In genomic region chr2:79082987-79083386, GRCh38 we compare ENCODE assay signal across 30 cellular contexts. TPM values are rescaled to one million over a fixed set of nuclear protein-coding genes. Genes with fewer than 3 reads are reported as not detected.
"Had no signal": no experiment of that assay in that cellular context is flagged by ENCODE, and none has a peak within 500 bp of the region (broad histone marks: within the 10 kb centered on the region; RNA-seq: fewer than 3 reads in every experiment).

No MANE protein-coding gene starts in this region.

- DNase-seq: activated CD4-positive, alpha-beta T cell treated with anti-CD3 and anti-CD28 coated beads, Interleukin-2, amount 10 ng/mL, durations not matched to agents 24 days and 14 days; activated CD4-positive, alpha-beta T cell treated with anti-CD3 and anti-CD28 coated beads, Interleukin-2, amount 50 U/mL, for 4 hours; activated CD8-positive, alpha-beta T cell treated with anti-CD3 and anti-CD28 coated beads for 36 hours; activated effector memory CD4-positive, alpha-beta T cell treated with anti-CD3 and anti-CD28 coated beads, Interleukin-2, amount 50 U/mL, for 16 hours; activated naive CD4-positive, alpha-beta T cell; activated naive CD4-positive, alpha-beta T cell treated with anti-CD3 and anti-CD28 coated beads, Interleukin-2, amount 50 U/mL, for 16 hours; activated naive CD8-positive, alpha-beta T cell treated with anti-CD3 and anti-CD28 coated beads for 36 hours; activated T-cell treated with anti-CD3 and anti-CD28 coated beads, Interleukin-2, amount 50 U/mL, for 1 hour; activated T-cell treated with anti-CD3 and anti-CD28 coated beads, Interleukin-2, amount 50 U/mL, for 72 hours; amniotic stem cell; NCI-H1092 treated with DMSO at 0.1 percent for 48 hours; NCI-H1436; NCI-H1694; NCI-H1930; NCI-H2081 treated with DMSO at 0.1 percent for 48 hours; NCI-H2171; NCI-H446 treated with DMSO at 0.1 percent for 48 hours; NCI-H526 treated with DMSO at 0.1 percent for 48 hours; NCI-H774; SHP77; SJCRH30; SK-N-SH had no signal

- ATAC-seq: activated CD8-positive, alpha-beta T cell treated with anti-CD3 and anti-CD28 coated beads for 36 hours; activated T-cell treated with anti-CD3 and anti-CD28 coated beads, Interleukin-2, amount 50 U/mL, for 72 hours; activated T-helper 17 cell treated with anti-CD3 and anti-CD28 coated beads, Interleukin-2, amount 50 U/mL, for 72 hours; K562; Panc1 had no signal

- H3K4me3 ChIP-seq: cardiac muscle cell, K562, SJCRH30 had no signal

- H3K4me2 ChIP-seq: SK-N-SH had no signal

- H3K9me3 ChIP-seq: SJCRH30, SK-N-SH had no signal

- H3K4me1 ChIP-seq: SJCRH30 had no signal

- H3K27me3 ChIP-seq: cardiac muscle cell, SJCRH30 had no signal

- H3K36me3 ChIP-seq: cardiac muscle cell, SJCRH30 had no signal

- H3K9ac ChIP-seq: SK-N-SH had no signal

- H3K27ac ChIP-seq: SJCRH30 had no signal

RNA-seq across cellular contexts. Expression of gene REG1B, which starts 4.8 kb away (rescaled TPM):
- total RNA-seq: activated CD4-positive, alpha-beta T cell treated with anti-CD3 and anti-CD28 coated beads, Interleukin-2, amount 10 ng/mL, durations not matched to agents 24 days and 14 days; activated CD8-positive, alpha-beta memory T cell treated with anti-CD3 and anti-CD28 coated beads for 36 hours; activated CD8-positive, alpha-beta T cell treated with anti-CD3 and anti-CD28 coated beads for 36 hours; activated naive CD8-positive, alpha-beta T cell treated with anti-CD3 and anti-CD28 coated beads for 36 hours; activated T-cell treated with anti-CD3 and anti-CD28 coated beads, Interleukin-2, amount 50 U/mL, for 72 hours; activated T-helper 17 cell treated with anti-CD3 and anti-CD28 coated beads, Interleukin-2, amount 50 U/mL, for 72 hours; cardiac muscle cell; chondrocyte; M059J; RPMI7951; SJCRH30 had no signal
- polyA plus RNA-seq: cardiac muscle cell, SK-N-SH had no signal

RNA-seq across cellular contexts. Expression of gene REG1A, which starts 37.3 kb away (rescaled TPM):
- total RNA-seq: activated CD4-positive, alpha-beta T cell treated with anti-CD3 and anti-CD28 coated beads, Interleukin-2, amount 10 ng/mL, durations not matched to agents 24 days and 14 days; activated CD8-positive, alpha-beta memory T cell treated with anti-CD3 and anti-CD28 coated beads for 36 hours; activated CD8-positive, alpha-beta T cell treated with anti-CD3 and anti-CD28 coated beads for 36 hours; activated naive CD8-positive, alpha-beta T cell treated with anti-CD3 and anti-CD28 coated beads for 36 hours; activated T-cell treated with anti-CD3 and anti-CD28 coated beads, Interleukin-2, amount 50 U/mL, for 72 hours; activated T-helper 17 cell treated with anti-CD3 and anti-CD28 coated beads, Interleukin-2, amount 50 U/mL, for 72 hours; cardiac muscle cell; chondrocyte; M059J; RPMI7951; SJCRH30 had no signal
- polyA plus RNA-seq: K562, SK-N-SH had no signal

RNA-seq across cellular contexts. Expression of gene REG3G, which starts 57.5 kb away (rescaled TPM):
- total RNA-seq: activated CD4-positive, alpha-beta T cell treated with anti-CD3 and anti-CD28 coated beads, Interleukin-2, amount 10 ng/mL, durations not matched to agents 24 days and 14 days; activated CD8-positive, alpha-beta memory T cell treated with anti-CD3 and anti-CD28 coated beads for 36 hours; activated CD8-positive, alpha-beta T cell treated with anti-CD3 and anti-CD28 coated beads for 36 hours; activated naive CD8-positive, alpha-beta T cell treated with anti-CD3 and anti-CD28 coated beads for 36 hours; activated T-cell treated with anti-CD3 and anti-CD28 coated beads, Interleukin-2, amount 50 U/mL, for 72 hours; activated T-helper 17 cell treated with anti-CD3 and anti-CD28 coated beads, Interleukin-2, amount 50 U/mL, for 72 hours; cardiac muscle cell; chondrocyte; K562; M059J; RPMI7951; SJCRH30 had no signal
- polyA plus RNA-seq: cardiac muscle cell, K562, SK-N-SH had no signal
